9 cellular contexts compared by ENCODE assay signal in the genomic region with DNA sequence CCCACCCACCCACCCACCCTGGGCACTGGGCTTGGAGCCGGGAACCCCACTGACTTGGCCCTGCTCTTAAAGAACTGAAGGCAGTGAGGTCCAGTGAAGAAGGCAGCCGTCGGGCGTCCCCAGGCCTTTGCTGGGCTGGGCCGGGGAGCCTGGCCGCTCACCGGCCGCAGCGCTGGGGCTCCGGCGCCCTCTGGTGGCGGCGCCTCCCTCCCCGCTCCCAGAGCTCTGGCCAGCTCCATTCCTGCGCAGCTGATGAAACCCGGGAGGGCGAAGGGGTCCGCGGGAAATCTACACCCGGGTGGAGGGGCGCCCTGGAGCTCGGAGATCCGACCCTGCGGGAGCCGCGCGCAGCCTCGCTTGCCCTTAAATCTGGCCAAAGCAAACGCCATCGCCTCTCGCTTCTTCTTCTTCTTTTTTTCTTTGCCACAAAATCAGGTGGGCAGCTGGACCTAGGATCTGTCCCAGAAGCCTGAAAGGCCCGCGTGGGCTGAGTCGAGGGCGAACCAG. TPM values are rescaled to one million over a fixed set of nuclear protein-coding genes. Genes with fewer than 3 reads are reported as not detected.
DNase-seq lines count a peak whose midpoint lies in the region; ATAC-seq and TF ChIP-seq lines count a peak whose summit lies in the region.
"Had no signal": no experiment of that assay in that cellular context is flagged by ENCODE, and none has a peak within 500 bp of the region (broad histone marks: within the 10 kb centered on the region; RNA-seq: fewer than 3 reads in every experiment).

No MANE protein-coding gene starts in this region.

- no peaks in the 10 kb centered on the region for H3K36me3 Mint-ChIP-seq in CD14-positive monocyte
- H3K36me3 Mint-ChIP-seq: naive B cell had no signal

- peak overlapping the region; percentile 64 for H3K4me2 ChIP-seq in osteoblast (ENCODE audit: insufficient read depth, low read length)

- TF ChIP-seq CTCF in CD14-positive monocyte (IDR thresholded peaks at IDR 0.05) = peak; percentile 78
- TF ChIP-seq CTCF in gastroesophageal sphincter (IDR thresholded peaks at IDR 0.05) = peak in 3 of 4 experiments; percentile 89 to 96 (median 91)
- peak; percentile 72 for TF ChIP-seq CTCF in osteoblast (IDR thresholded peaks at IDR 0.05; ENCODE audit: extremely low read depth, low read depth, low read length)

- H3K4me1 ChIP-seq in gastroesophageal sphincter = peaks cover 0 to 39% (median 7%) of the 10 kb centered on the region in 3 donors
- peaks cover 22% of the 10 kb centered on the region for H3K4me1 ChIP-seq in osteoblast (ENCODE audit: insufficient read depth, low read length)

- peaks cover 0 to 8% (median 2%) of the 10 kb centered on the region in 7 donors for H3K9me3 Mint-ChIP-seq in CD14-positive monocyte

- H3K27ac ChIP-seq in gastroesophageal sphincter = peak overlapping the region in 1 of 4 donors; percentile 81
- H3K27ac ChIP-seq in osteoblast (ENCODE audit: low read depth, low read length) = no peak overlapping the region

- intact Hi-C loops in CD14-positive monocyte (cut with micrococcal nuclease) = loop anchor here (5.0 to 10.0 kb wide), 2 partner anchors 468 to 714 kb away; no protein-coding TSS in a partner anchor

- no peak for TF ChIP-seq POLR2A in gastroesophageal sphincter (IDR thresholded peaks at IDR 0.05)

- no peak for TF ChIP-seq EP300 in gastroesophageal sphincter (IDR thresholded peaks at IDR 0.05)

- no peaks in the 10 kb centered on the region for H3K9me3 ChIP-seq in gastroesophageal sphincter
- no peaks in the 10 kb centered on the region for H3K9me3 ChIP-seq in osteoblast (ENCODE audit: low read depth, low read length)

- ATAC-seq in GM18498 (IDR thresholded peaks at IDR 0.05; ENCODE audit: unreplicated experiment) = peak; percentile 52
- peak; percentile 72 for ATAC-seq in gastroesophageal sphincter
- ATAC-seq in HG03135 (IDR thresholded peaks at IDR 0.05; ENCODE audit: unreplicated experiment) = no peak

- H3K27me3 Mint-ChIP-seq in CD14-positive monocyte (ENCODE audit: low read depth in 3 of 3) = peaks cover 49 to 61% (median 58%) of the 10 kb centered on the region in 3 donors

- WGBS in gastroesophageal sphincter (ENCODE audit: low coverage in 1 of 2), 2 donors = 5 to 15% methylated on average over 5 to 11 of the region's 35 CpGs

- H3K27ac Mint-ChIP-seq in CD14-positive monocyte = no peak overlapping the region

- H3K4me3 ChIP-seq in gastroesophageal sphincter (peak overlapping the region in 1 of 2 donors; percentile 65), osteoblast (ENCODE audit: insufficient read depth, low read length) (peak overlapping the region; percentile 62)

- H3K79me2 ChIP-seq in osteoblast (ENCODE audit: insufficient read depth, low read length) = peaks cover 35% of the 10 kb centered on the region

- peaks cover 4% of the 10 kb centered on the region for H3K4me1 Mint-ChIP-seq in CD14-positive monocyte

- peak overlapping the region in 1 of 2 donors; percentile 36 for H3K4me3 Mint-ChIP-seq in CD14-positive monocyte

- DNase-seq in CD14-positive monocyte (ENCODE audit: low spot score) (no peak), KBM-7 (peak; percentile 47), osteoblast (ENCODE audit: insufficient read length, low spot score, missing footprints) (peak; percentile 100), SHP77 treated with DMSO at 0.1 percent for 48 hours (lab: John Stamatoyannopoulos, UW) (no peak)
- peak; percentile 31 for DNase-seq in activated T-cell treated with anti-CD3 and anti-CD28 coated beads, Interleukin-2, amount 50 U/mL, for 1 hour
- DNase-seq: naive B cell had no signal

- H3K27me3 ChIP-seq in gastroesophageal sphincter (peaks cover 60% of the 10 kb centered on the region), osteoblast (ENCODE audit: insufficient read depth, low read length) (no peaks in the 10 kb centered on the region)

- H3K36me3 ChIP-seq in gastroesophageal sphincter (no peaks in the 10 kb centered on the region), osteoblast (ENCODE audit: insufficient read depth, low read length) (peaks cover 6% of the 10 kb centered on the region)

- in situ Hi-C loops in KBM-7 (cut with MboI; ENCODE audit: low pct_unique_long_range_greater_than_20kb, low sequenced_read_pairs) = loop anchor here (25.0 kb wide), 2 partner anchors 476 to 699 kb away; no protein-coding TSS in a partner anchor

- peaks cover 23% of the 10 kb centered on the region for H4K20me1 ChIP-seq in osteoblast (ENCODE audit: insufficient read depth, low read length)

- H2AFZ ChIP-seq in osteoblast (ENCODE audit: low read length) = peak overlapping the region; percentile 71

RNA-seq across cellular contexts. Expression of a gene that starts 1.7 kb away (rescaled TPM):
- polyA plus RNA-seq in CD14-positive monocyte = not detected
- total RNA-seq in gastroesophageal sphincter (10 to 100 TPM; 44.7 to 81.2 (median 56.9) TPM), osteoblast (288 and 358 TPM in 2 replicates)

Comparison
In these comparisons a context has a peak if more than half of its experiments do, and no peak if none do; other contexts are left out.
1. DNase-seq: peak in KBM-7 (single experiment), activated T-cell treated with anti-CD3 and anti-CD28 coated beads, Interleukin-2, amount 50 U/mL, for 1 hour (single experiment) and osteoblast (single experiment); none in CD14-positive monocyte (single experiment) and SHP77 treated with DMSO at 0.1 percent for 48 hours (single experiment).
2. Peak in every context shown above with its lines, with median percentiles within 50 percentile points of each other: CTCF ChIP-seq.